17 cellular contexts compared by ENCODE assay signal in genomic region chr12:52633383-52633782, GRCh38. TPM values are rescaled to one million over a fixed set of nuclear protein-coding genes. Genes with fewer than 3 reads are reported as not detected.
A peak's percentile ranks its signal among the peaks of the same experiment; 100 is the strongest.
DNase-seq lines count a peak whose midpoint lies in the region; ATAC-seq and TF ChIP-seq lines count a peak whose summit lies in the region.
"Had no signal": no experiment of that assay in that cellular context is flagged by ENCODE, and none has a peak within 500 bp of the region (broad histone marks: within the 10 kb centered on the region; RNA-seq: fewer than 3 reads in every experiment).

No MANE protein-coding gene starts in this region.

- H3K9me3 Mint-ChIP-seq in activated naive CD4-positive, alpha-beta T cell treated with anti-CD3 and anti-CD28 coated beads, Interleukin-2, amount 10 ng/mL, durations not matched to agents 7 days and 5 days = peaks cover 1% of the 10 kb centered on the region
- H3K9me3 Mint-ChIP-seq in activated CD8-positive, alpha-beta memory T cell treated with anti-CD3 and anti-CD28 coated beads, Interleukin-2, amount 10 ng/mL, durations not matched to agents 7 days and 5 days (ENCODE audit: low read depth) = no peaks in the 10 kb centered on the region
- H3K9me3 Mint-ChIP-seq in type B pancreatic cell = no peaks in the 10 kb centered on the region
- H3K9me3 Mint-ChIP-seq: GM23338; stimulated activated effector memory CD8-positive, alpha-beta T cell treated with anti-CD3 and anti-CD28 coated beads, Interleukin-12 subunit alpha, Interleukin-12 subunit beta, amount 100 ng/mL, for 72 hours had no signal

- H3K27ac Mint-ChIP-seq in activated naive CD4-positive, alpha-beta T cell treated with anti-CD3 and anti-CD28 coated beads, Interleukin-2, amount 10 ng/mL, durations not matched to agents 7 days and 5 days = peak overlapping the region; percentile 83
- H3K27ac Mint-ChIP-seq in activated CD8-positive, alpha-beta memory T cell treated with anti-CD3 and anti-CD28 coated beads, Interleukin-2, amount 10 ng/mL, durations not matched to agents 7 days and 5 days = no peak overlapping the region
- H3K27ac Mint-ChIP-seq in type B pancreatic cell = no peak overlapping the region
- H3K27ac Mint-ChIP-seq: GM23338; stimulated activated effector memory CD8-positive, alpha-beta T cell treated with anti-CD3 and anti-CD28 coated beads, Interleukin-12 subunit alpha, Interleukin-12 subunit beta, amount 100 ng/mL, for 72 hours had no signal

- H3K27me3 Mint-ChIP-seq in activated naive CD4-positive, alpha-beta T cell treated with anti-CD3 and anti-CD28 coated beads, Interleukin-2, amount 10 ng/mL, durations not matched to agents 7 days and 5 days = peaks cover 8% of the 10 kb centered on the region
- peaks cover 10% of the 10 kb centered on the region for H3K27me3 Mint-ChIP-seq in activated CD8-positive, alpha-beta memory T cell treated with anti-CD3 and anti-CD28 coated beads, Interleukin-2, amount 10 ng/mL, durations not matched to agents 7 days and 5 days
- H3K27me3 Mint-ChIP-seq in type B pancreatic cell = peaks cover 28% of the 10 kb centered on the region

- H3K36me3 Mint-ChIP-seq in activated naive CD4-positive, alpha-beta T cell treated with anti-CD3 and anti-CD28 coated beads, Interleukin-2, amount 10 ng/mL, durations not matched to agents 7 days and 5 days = peaks cover 1% of the 10 kb centered on the region
- H3K36me3 Mint-ChIP-seq in activated CD8-positive, alpha-beta memory T cell treated with anti-CD3 and anti-CD28 coated beads, Interleukin-2, amount 10 ng/mL, durations not matched to agents 7 days and 5 days = no peaks in the 10 kb centered on the region
- no peaks in the 10 kb centered on the region for H3K36me3 Mint-ChIP-seq in type B pancreatic cell
- H3K36me3 Mint-ChIP-seq: stimulated activated effector memory CD8-positive, alpha-beta T cell treated with anti-CD3 and anti-CD28 coated beads, Interleukin-12 subunit alpha, Interleukin-12 subunit beta, amount 100 ng/mL, for 72 hours had no signal

- peaks cover 66% of the 10 kb centered on the region for H3K4me1 Mint-ChIP-seq in activated naive CD4-positive, alpha-beta T cell treated with anti-CD3 and anti-CD28 coated beads, Interleukin-2, amount 10 ng/mL, durations not matched to agents 7 days and 5 days
- H3K4me1 Mint-ChIP-seq in activated CD8-positive, alpha-beta memory T cell treated with anti-CD3 and anti-CD28 coated beads, Interleukin-2, amount 10 ng/mL, durations not matched to agents 7 days and 5 days = peaks cover 35% of the 10 kb centered on the region
- H3K4me1 Mint-ChIP-seq in type B pancreatic cell (ENCODE audit: unreplicated experiment) = peaks cover 3% of the 10 kb centered on the region
- H3K4me1 Mint-ChIP-seq: GM23338 had no signal

- no peak overlapping the region for H3K4me3 Mint-ChIP-seq in activated naive CD4-positive, alpha-beta T cell treated with anti-CD3 and anti-CD28 coated beads, Interleukin-2, amount 10 ng/mL, durations not matched to agents 7 days and 5 days
- no peak overlapping the region for H3K4me3 Mint-ChIP-seq in activated CD8-positive, alpha-beta memory T cell treated with anti-CD3 and anti-CD28 coated beads, Interleukin-2, amount 10 ng/mL, durations not matched to agents 7 days and 5 days
- H3K4me3 Mint-ChIP-seq in type B pancreatic cell = no peak overlapping the region
- H3K4me3 Mint-ChIP-seq: GM23338; stimulated activated effector memory CD8-positive, alpha-beta T cell treated with anti-CD3 and anti-CD28 coated beads, Interleukin-12 subunit alpha, Interleukin-12 subunit beta, amount 100 ng/mL, for 72 hours had no signal

- TF ChIP-seq CTCF in type B pancreatic cell (conservative IDR thresholded peaks at IDR 0.05) = no peak

- CTCF ChIA-PET in activated naive CD4-positive, alpha-beta T cell treated with anti-CD3 and anti-CD28 coated beads, Interleukin-2, amount 10 ng/mL, durations not matched to agents 7 days and 5 days (lab: Charles Lee) = interaction anchor here (0.8 to 1.2 kb wide), 3 partner anchors 8 to 23 kb away, joined by 3 to 6 read pairs (median 3); no protein-coding TSS in a partner anchor
- CTCF ChIA-PET in activated CD8-positive, alpha-beta memory T cell treated with anti-CD3 and anti-CD28 coated beads, Interleukin-2, amount 10 ng/mL, durations not matched to agents 7 days and 5 days (lab: Charles Lee) = interaction anchor here (1.0 to 1.1 kb wide), 3 partner anchors 12 to 252 kb away, joined by 3 to 6 read pairs (median 4); no protein-coding TSS in a partner anchor

- DNase-seq in activated naive CD4-positive, alpha-beta T cell treated with anti-CD3 and anti-CD28 coated beads, Interleukin-2, amount 10 ng/mL, durations not matched to agents 7 days and 5 days = peak; percentile 71
- no peak for DNase-seq in activated naive CD4-positive, alpha-beta T cell (lab: John Stamatoyannopoulos, UW)
- DNase-seq in NCI-H2029 (lab: John Stamatoyannopoulos, UW) (peak; percentile 67), type B pancreatic cell (ENCODE audit: extremely low spot score, unreplicated experiment) (peak; percentile 25), anterior cingulate cortex (lab: John Stamatoyannopoulos, UW) (no peak), cortex of kidney (lab: John Stamatoyannopoulos, UW) (no peak)
- DNase-seq in activated CD8-positive, alpha-beta memory T cell treated with anti-CD3 and anti-CD28 coated beads, Interleukin-2, amount 10 ng/mL, durations not matched to agents 7 days and 5 days = peak; percentile 53
- DNase-seq: brain microvascular endothelial cell, NCI-H345, T-helper 9 cell had no signal

- peak; percentile 60 for ATAC-seq in activated CD8-positive, alpha-beta memory T cell treated with anti-CD3 and anti-CD28 coated beads, Interleukin-2, amount 10 ng/mL, durations not matched to agents 7 days and 5 days
- no peak for ATAC-seq in HG03097 (IDR thresholded peaks at IDR 0.05; ENCODE audit: low FRiP score, unreplicated experiment)
- ATAC-seq: gastroesophageal sphincter; GM23338; stimulated activated effector memory CD8-positive, alpha-beta T cell treated with anti-CD3 and anti-CD28 coated beads, Interleukin-12 subunit alpha, Interleukin-12 subunit beta, amount 100 ng/mL, for 72 hours had no signal

RNA-seq across cellular contexts. Expression of gene KRT73, which starts 15.0 kb away (rescaled TPM):
- total RNA-seq in activated CD8-positive, alpha-beta memory T cell treated with anti-CD3 and anti-CD28 coated beads, Interleukin-2, amount 10 ng/mL, durations not matched to agents 7 days and 5 days = not detected
- total RNA-seq in type B pancreatic cell (ENCODE audit: low replicate concordance) = 0.12 TPM in 1 of 2 replicates, not detected in the other
- total RNA-seq: gastroesophageal sphincter, GM23338, kidney epithelial cell, M059J, renal cortical epithelial cell had no signal

RNA-seq across cellular contexts. Expression of gene KRT2, which starts 18.6 kb away (rescaled TPM):
- total RNA-seq in activated CD8-positive, alpha-beta memory T cell treated with anti-CD3 and anti-CD28 coated beads, Interleukin-2, amount 10 ng/mL, durations not matched to agents 7 days and 5 days = not detected
- not detected in 2 replicates for total RNA-seq in type B pancreatic cell (ENCODE audit: low replicate concordance)
- total RNA-seq: gastroesophageal sphincter, GM23338, kidney epithelial cell, M059J, renal cortical epithelial cell had no signal

RNA-seq across cellular contexts. Expression of gene KRT72, which starts 32.1 kb away (rescaled TPM):
- total RNA-seq in activated CD8-positive, alpha-beta memory T cell treated with anti-CD3 and anti-CD28 coated beads, Interleukin-2, amount 10 ng/mL, durations not matched to agents 7 days and 5 days = under 1 TPM in 1 of 2 experiments, not detected in 1; 0.15 TPM
- 0.48 and 2.9 TPM in 2 replicates for total RNA-seq in type B pancreatic cell (ENCODE audit: low replicate concordance)
- total RNA-seq: gastroesophageal sphincter, GM23338, kidney epithelial cell, M059J, renal cortical epithelial cell had no signal

RNA-seq across cellular contexts. Expression of gene KRT1, which starts 46.8 kb away (rescaled TPM):
- total RNA-seq in activated CD8-positive, alpha-beta memory T cell treated with anti-CD3 and anti-CD28 coated beads, Interleukin-2, amount 10 ng/mL, durations not matched to agents 7 days and 5 days = not detected
- 269 and 837 TPM in 2 replicates for total RNA-seq in type B pancreatic cell (ENCODE audit: low replicate concordance)
- total RNA-seq: gastroesophageal sphincter, GM23338, kidney epithelial cell, M059J, renal cortical epithelial cell had no signal

RNA-seq across cellular contexts. Expression of gene KRT74, which starts 59.7 kb away (rescaled TPM):
- total RNA-seq in activated CD8-positive, alpha-beta memory T cell treated with anti-CD3 and anti-CD28 coated beads, Interleukin-2, amount 10 ng/mL, durations not matched to agents 7 days and 5 days = not detected
- total RNA-seq in type B pancreatic cell (ENCODE audit: low replicate concordance) = 0.10 TPM in 1 of 2 replicates, not detected in the other
- total RNA-seq: gastroesophageal sphincter, GM23338, kidney epithelial cell, M059J, renal cortical epithelial cell had no signal

Comparison
In these comparisons a context has a peak if more than half of its experiments do, and no peak if none do; other contexts are left out.
1. DNase-seq: peak in activated naive CD4-positive, alpha-beta T cell treated with anti-CD3 and anti-CD28 coated beads, Interleukin-2, amount 10 ng/mL, durations not matched to agents 7 days and 5 days (single experiment), NCI-H2029 (single experiment), activated CD8-positive, alpha-beta memory T cell treated with anti-CD3 and anti-CD28 coated beads, Interleukin-2, amount 10 ng/mL, durations not matched to agents 7 days and 5 days (single experiment) and type B pancreatic cell (single experiment); none in activated naive CD4-positive, alpha-beta T cell (0 of 4), anterior cingulate cortex (0 of 58) and cortex of kidney (single experiment).